Comparison of ENCODE assay signal across 8 cellular contexts in the genomic region with DNA sequence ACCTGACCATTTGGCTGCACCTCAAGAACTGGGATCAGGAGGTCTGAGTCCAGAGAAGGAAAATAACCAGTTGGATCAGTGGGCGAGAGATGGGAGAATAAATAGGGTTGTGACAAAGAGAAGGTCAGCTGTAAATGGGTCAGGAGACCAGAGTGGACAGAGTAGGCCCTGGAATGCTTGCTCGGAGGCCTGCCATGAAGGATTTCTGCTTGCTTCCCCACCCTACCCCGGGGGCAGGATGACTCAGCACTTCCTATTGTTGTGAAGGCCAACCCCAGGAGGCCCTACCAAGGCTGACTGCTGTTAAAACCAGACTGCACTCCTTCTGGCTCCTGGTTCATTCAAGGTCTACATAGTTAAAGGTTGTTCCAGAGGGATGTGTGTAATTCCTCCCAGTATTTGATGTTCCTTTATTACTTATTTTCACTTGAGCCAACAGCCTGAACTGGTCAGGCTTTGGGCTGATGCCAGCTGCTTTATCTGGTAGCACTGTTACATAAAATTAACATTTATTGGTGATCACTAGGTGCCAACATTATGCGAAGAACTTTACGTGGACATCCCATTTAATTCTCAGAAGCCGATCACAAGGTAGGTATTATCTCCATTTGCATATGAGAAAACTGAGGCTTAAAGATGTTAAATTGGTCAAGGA. TPM values are rescaled to one million over a fixed set of nuclear protein-coding genes. Genes with fewer than 3 reads are reported as not detected.
A peak's percentile ranks its signal among the peaks of the same experiment; 100 is the strongest.
DNase-seq lines count a peak whose midpoint lies in the region; FAIRE-seq and TF ChIP-seq lines count a peak whose summit lies in the region.

No MANE protein-coding gene starts in this region.

- no peaks in the 10 kb centered on the region for H3K9me3 ChIP-seq in Karpas-422 (ENCODE audit: low read length)
- no peaks in the 10 kb centered on the region for H3K9me3 ChIP-seq in neuronal stem cell (replicated peaks in 1 of 2; ENCODE audit: control insufficient read depth in 2 of 2, insufficient read depth in 1 of 2, low read depth in 1 of 2, low read length in 2 of 2)

- H3K27me3 ChIP-seq in Karpas-422 (ENCODE audit: low read length) = no peaks in the 10 kb centered on the region
- H3K27me3 ChIP-seq in neuronal stem cell (ENCODE audit: control insufficient read depth in 3 of 3, insufficient read depth in 3 of 3, low read depth in 1 of 3, low read length in 3 of 3) = no peaks in the 10 kb centered on the region

- no peak overlapping the region for H4K8ac ChIP-seq in neuronal stem cell (ENCODE audit: low read depth, low read length)

- TF ChIP-seq POLR2A in GM12891 (IDR thresholded peaks at IDR 0.05; ENCODE audit: low read depth, low read length) = no peak

- H3K9ac ChIP-seq in Karpas-422 (ENCODE audit: low read length) (peak overlapping the region; percentile 41), neuronal stem cell (ENCODE audit: low read depth, low read length, poor library complexity) (no peak overlapping the region)

- H2BK12ac ChIP-seq in neuronal stem cell (ENCODE audit: low read length) = no peak overlapping the region

- H3K4me2 ChIP-seq in Karpas-422 (ENCODE audit: low read depth, low read length, poor library complexity, severe bottlenecking) = peak overlapping the region; percentile 56
- no peak overlapping the region for H3K4me2 ChIP-seq in neuronal stem cell (ENCODE audit: insufficient read depth, low read length, poor library complexity, severe bottlenecking)

- H3K14ac ChIP-seq in neuronal stem cell (ENCODE audit: low read length) = no peak overlapping the region

- DNase-seq in AG09319 (ENCODE audit: extremely low read depth, low read depth) = peak; percentile 79
- no peak for DNase-seq in GM12891 (ENCODE audit: insufficient read length, low spot score)
- peak; percentile 73 for DNase-seq in Karpas-422
- peak; percentile 87 for DNase-seq in fibroblast of peridontal ligament (ENCODE audit: extremely low read depth)
- DNase-seq in neuronal stem cell (ENCODE audit: low spot score) = peak; percentile 20
- DNase-seq in effector CD8-positive, alpha-beta T cell (lab: John Stamatoyannopoulos, UW) = no peak
- DNase-seq in GM19238 (ENCODE audit: insufficient read length, low spot score) = no peak

- peak overlapping the region; percentile 39; the same call in 1 of the 2 replicates for H3K27ac ChIP-seq in Karpas-422 (ENCODE audit: low read length)
- H3K27ac ChIP-seq in neuronal stem cell (replicated peaks; ENCODE audit: low read length) = no peak overlapping the region

- H3K9me2 ChIP-seq in Karpas-422 (replicated peaks; ENCODE audit: insufficient read depth, low read length) = no peaks in the 10 kb centered on the region

- no peaks in the 10 kb centered on the region for H3K79me2 ChIP-seq in Karpas-422 (ENCODE audit: low read length)

- H2BK120ac ChIP-seq in neuronal stem cell (ENCODE audit: low read depth, low read length) = no peak overlapping the region

- H4K91ac ChIP-seq in neuronal stem cell (ENCODE audit: low read depth, low read length, poor library complexity) = no peak overlapping the region

- H2AFZ ChIP-seq in Karpas-422 (ENCODE audit: low read length) (peak overlapping the region; percentile 76; the same call in 1 of the 2 replicates), neuronal stem cell (ENCODE audit: low read length) (peak overlapping the region; percentile 73)

- H3K36me3 ChIP-seq in Karpas-422 (ENCODE audit: insufficient read depth, low read length) = no peaks in the 10 kb centered on the region
- H3K36me3 ChIP-seq in neuronal stem cell (replicated peaks in 1 of 2; ENCODE audit: control insufficient read depth in 2 of 2, insufficient read depth in 2 of 2, low read length in 2 of 2) = no peaks in the 10 kb centered on the region

- no peak overlapping the region for H2BK5ac ChIP-seq in neuronal stem cell (ENCODE audit: low read length)

- peak overlapping the region; percentile 10; the same call in 1 of the 2 replicates for H3K4me3 ChIP-seq in Karpas-422 (ENCODE audit: low read length)
- H3K4me3 ChIP-seq in neuronal stem cell (ENCODE audit: low read length in 2 of 2) = no peak overlapping the region

- H3K4ac ChIP-seq in neuronal stem cell (ENCODE audit: low read length) = no peak overlapping the region

- no peak overlapping the region for H2AK5ac ChIP-seq in neuronal stem cell (ENCODE audit: low read depth, low read length)

- H3K18ac ChIP-seq in neuronal stem cell (ENCODE audit: low read length) = no peak overlapping the region

- WGBS in neuronal stem cell (ENCODE audit: extremely low coverage in 2 of 2, insufficient read length in 2 of 2, insufficient replicate concordance in 1 of 2), 2 donors = no CpG with 5 or more reads among the region's 6 CpGs

- no peak overlapping the region for H3K23ac ChIP-seq in neuronal stem cell (ENCODE audit: low read depth, low read length, poor library complexity)

- peak; percentile 63 for FAIRE-seq in GM12891 (lab: Jason Lieb, UNC)
- peak; percentile 78 for FAIRE-seq in TTC549 (lab: Jason Lieb, UNC)

- H3K4me1 ChIP-seq in Karpas-422 (ENCODE audit: low read length) (peaks cover 25% of the 10 kb centered on the region), neuronal stem cell (ENCODE audit: control insufficient read depth in 2 of 2, insufficient read depth in 1 of 2, low read depth in 1 of 2, low read length in 2 of 2) (peaks cover 24 to 36% of the 10 kb centered on the region in 2 donors)

- H3K79me1 ChIP-seq in neuronal stem cell (ENCODE audit: low read depth, low read length) = no peaks in the 10 kb centered on the region

- TF ChIP-seq CTCF in AG09319 (IDR thresholded peaks at IDR 0.05; ENCODE audit: low read depth, low read length) = no peak

- no peak overlapping the region for H2BK15ac ChIP-seq in neuronal stem cell (ENCODE audit: low read length)

- no peaks in the 10 kb centered on the region for H4K20me1 ChIP-seq in Karpas-422 (ENCODE audit: insufficient read depth, low read depth, low read length)

TF ChIP-seq in GM12891, 5 proteins besides CTCF, POLR2A, EP300 and RAD21:
- TF ChIP-seq POLR2AphosphoS5 (IDR thresholded peaks at IDR 0.05; ENCODE audit: low read depth, low read length) = no peak
- TF ChIP-seq SPI1 (IDR thresholded peaks at IDR 0.05; ENCODE audit: low read depth, low read length) = peak; percentile 50; the same call in 1 of the 2 replicates
- no peak for TF ChIP-seq POU2F2 (IDR thresholded peaks at IDR 0.05; ENCODE audit: low read depth, low read length)
- TF ChIP-seq TAF1 (IDR thresholded peaks at IDR 0.05; ENCODE audit: low read depth, low read length) = no peak
- no peak for TF ChIP-seq PAX5 (IDR thresholded peaks at IDR 0.05; ENCODE audit: insufficient read depth, low read length, severe bottlenecking)

RNA-seq across cellular contexts. Expression of gene IFRD1, which starts 27.3 kb away (rescaled TPM):
- polyA plus RNA-seq in GM12891 (2012; ENCODE audit: low read depth, missing spikeins) = 20.4 TPM
- total RNA-seq in Karpas-422 (2014; rRNA removed; shearing (Covaris generic); ENCODE audit: low replicate concordance) = 25.4 and 57.4 TPM in 2 replicates
- 38.9 TPM for polyA plus RNA-seq in neuronal stem cell (2013, experiment 1 of 2)
- 38.4 TPM for polyA plus RNA-seq in neuronal stem cell (2013, experiment 2 of 2)

RNA-seq across cellular contexts. Expression of gene LSMEM1, which starts 57.8 kb away (rescaled TPM):
- 0.30 TPM for polyA plus RNA-seq in GM12891 (2012; ENCODE audit: low read depth, missing spikeins)
- 0.15 and 1.3 TPM in 2 replicates for total RNA-seq in Karpas-422 (2014; rRNA removed; shearing (Covaris generic); ENCODE audit: low replicate concordance)
- polyA plus RNA-seq in neuronal stem cell (2013, experiment 1 of 2) = 0.67 TPM
- 0.53 TPM for polyA plus RNA-seq in neuronal stem cell (2013, experiment 2 of 2)

Comparison
In these comparisons a context has a peak if more than half of its experiments do, and no peak if none do; other contexts are left out.
1. DNase-seq: peak in AG09319 (single experiment), Karpas-422 (single experiment), fibroblast of peridontal ligament (single experiment) and neuronal stem cell (single experiment); none in GM12891 (single experiment), effector CD8-positive, alpha-beta T cell (single experiment) and GM19238 (single experiment).